In genomic region chr6:147202516-147203310, GRCh38 we compare ENCODE assay signal across 1 cellular context.
TF ChIP-seq lines count a peak whose summit lies in the region.

No MANE protein-coding gene starts in this region.

TF ChIP-seq in K562, 482 proteins besides CTCF, POLR2A, EP300 and RAD21 (continued from another document and continues in another):
- TF ChIP-seq FOXO4 (CRISPR knock-in tag; IDR thresholded peaks at IDR 0.05) (peak; percentile 33; the same call in 1 of the 2 replicates), FOXP1 (CRISPR knock-in tag; IDR thresholded peaks at IDR 0.05) (0 out of 2 replicates have a peak, but pooled peaks have one; percentile 7), BCLAF1 (IDR thresholded peaks at IDR 0.05; ENCODE audit: borderline replicate concordance in 1 of 2, control insufficient read depth in 1 of 2, low read depth in 2 of 2, low read length in 1 of 2) (no peak), GTF2A2 (tag; IDR thresholded peaks at IDR 0.05) (no peak), RBM39 (optimal IDR thresholded peaks at IDR 0.05; ENCODE audit: low read depth, low read length) (no peak), KDM4B (IDR thresholded peaks at IDR 0.05; ENCODE audit: borderline replicate concordance in 2 of 2, low read depth in 1 of 2) (0 out of 4 replicates have a peak, but pooled peaks of 1 of the 2 experiments have one; percentile 61), THRA (IDR thresholded peaks at IDR 0.05) (no peak), TARDBP (IDR thresholded peaks at IDR 0.05) (no peak), SREBF1 (IDR thresholded peaks at IDR 0.05; ENCODE audit: borderline replicate concordance, low read depth, low read length) (no peak), SOX6 (IDR thresholded peaks at IDR 0.05) (peak; percentile 40), ZNF133 (CRISPR knock-in tag; IDR thresholded peaks at IDR 0.05) (no peak), NFATC3 (IDR thresholded peaks at IDR 0.05) (peak; percentile 41; the same call in 1 of the 2 replicates), SIRT6 (IDR thresholded peaks at IDR 0.05; ENCODE audit: low read depth, low read length) (no peak), KLF10 (CRISPR knock-in tag; IDR thresholded peaks at IDR 0.05) (no peak), SMAD2 (IDR thresholded peaks at IDR 0.05; ENCODE audit: low read depth, low read length) (no peak), BMI1 (IDR thresholded peaks at IDR 0.05; ENCODE audit: low read length) (no peak), DLX4 (CRISPR knock-in tag; IDR thresholded peaks at IDR 0.05) (no peak), MBD2 (IDR thresholded peaks at IDR 0.05; ENCODE audit: borderline replicate concordance, low read depth) (peak; percentile 99), HEY1 (CRISPR knock-in tag; IDR thresholded peaks at IDR 0.05; ENCODE audit: borderline replicate concordance) (0 out of 2 replicates have a peak, but pooled peaks have one; percentile 8), PRDM10 (IDR thresholded peaks at IDR 0.05; ENCODE audit: partially characterized antibody) (no peak), BDP1 (IDR thresholded peaks at IDR 0.05; ENCODE audit: insufficient read depth, insufficient read length) (no peak), ZNF274 (IDR thresholded peaks at IDR 0.05; ENCODE audit: borderline replicate concordance, low read depth, low read length) (no peak), KLF1 (tag; IDR thresholded peaks at IDR 0.05) (no peak), USF1 (CRISPR knock-in tag; IDR thresholded peaks at IDR 0.05) (no peak), ARID1B (IDR thresholded peaks at IDR 0.05) (peak; percentile 55), ZNF518B (CRISPR knock-in tag; IDR thresholded peaks at IDR 0.05) (peak; percentile 64; the same call in 1 of the 2 replicates), XRCC5 (IDR thresholded peaks at IDR 0.05; ENCODE audit: low read depth, low read length) (no peak), PHF21A (IDR thresholded peaks at IDR 0.05; ENCODE audit: borderline replicate concordance, low read depth) (no peak; the same call in 1 of the 2 replicates), ZNF449 (CRISPR knock-in tag; IDR thresholded peaks at IDR 0.05) (no peak), ZNF436 (CRISPR knock-in tag; IDR thresholded peaks at IDR 0.05) (peak; percentile 61; the same call in 1 of the 2 replicates), HSF4 (CRISPR knock-in tag; IDR thresholded peaks at IDR 0.05; ENCODE audit: borderline replicate concordance) (no peak), BRF1 (IDR thresholded peaks at IDR 0.05; ENCODE audit: borderline replicate concordance, extremely low read depth, insufficient read length) (no peak), MAFK (IDR thresholded peaks at IDR 0.05; ENCODE audit: low read length) (peak; percentile 1; the same call in 1 of the 2 replicates), CREM (IDR thresholded peaks at IDR 0.05; ENCODE audit: low read depth) (peak; percentile 76), ZFP1 (CRISPR knock-in tag; IDR thresholded peaks at IDR 0.05) (no peak), CBFA2T2 (conservative IDR thresholded peaks at IDR 0.05) (no peak), HDGF (IDR thresholded peaks at IDR 0.05) (no peak), PATZ1 (CRISPR knock-in tag; IDR thresholded peaks at IDR 0.05; ENCODE audit: borderline replicate concordance) (peak; percentile 41; the same call in 1 of the 2 replicates), ADNP (tag; IDR thresholded peaks at IDR 0.05) (no peak), BCOR (IDR thresholded peaks at IDR 0.05) (peak; percentile 53), MXI1 (IDR thresholded peaks at IDR 0.05; ENCODE audit: low read depth, low read length) (no peak), HNRNPUL1 (IDR thresholded peaks at IDR 0.05; ENCODE audit: low read length) (no peak), MEF2D (tag; conservative IDR thresholded peaks at IDR 0.05; ENCODE audit: low read depth) (0 out of 2 replicates have a peak, but pooled peaks have one; percentile 20), ARID3A (IDR thresholded peaks at IDR 0.05; ENCODE audit: borderline replicate concordance, low read depth, low read length) (no peak), KAT8 (IDR thresholded peaks at IDR 0.05; ENCODE audit: low read depth) (no peak)
